In the genomic region with DNA sequence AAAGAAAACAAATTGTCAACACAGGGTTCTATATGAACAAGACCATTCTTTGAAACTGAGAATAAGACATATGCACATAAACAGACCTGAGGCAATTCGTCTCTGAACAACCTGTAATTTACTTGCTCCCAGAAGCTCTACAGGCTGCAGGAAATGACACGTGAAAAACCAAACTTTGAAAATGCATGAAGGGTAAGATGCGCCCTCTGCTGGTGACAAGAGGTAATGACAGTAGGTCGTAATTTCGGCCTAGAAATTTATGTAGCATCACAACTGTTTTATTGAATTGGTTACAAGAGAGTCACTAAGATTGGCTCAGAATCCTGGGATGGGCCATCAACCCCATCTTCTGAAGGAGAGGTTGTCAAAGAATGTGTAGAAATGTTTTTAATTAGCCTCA, we compare ENCODE assay signal across 9 cellular contexts.
DNase-seq lines count a peak whose midpoint lies in the region; ATAC-seq and TF ChIP-seq lines count a peak whose summit lies in the region.
"Had no signal": no experiment of that assay in that cellular context is flagged by ENCODE, and none has a peak within 500 bp of the region (broad histone marks: within the 10 kb centered on the region; RNA-seq: fewer than 3 reads in every experiment).

No MANE protein-coding gene starts in this region.

- H3K14ac ChIP-seq in IMR-90 (replicated peaks; ENCODE audit: low read depth, low read length): no peak overlapping the region

- no peak for TF ChIP-seq POLR2A in IMR-90 (IDR thresholded peaks at IDR 0.05; ENCODE audit: low read depth, low read length)

- H2AK5ac ChIP-seq in IMR-90 (ENCODE audit: low read depth, low read length): no peak overlapping the region

- H2BK120ac ChIP-seq in IMR-90 (ENCODE audit: low read depth, low read length): no peak overlapping the region

- H3K4ac ChIP-seq in IMR-90 (ENCODE audit: low read depth, low read length): no peak overlapping the region

- no peak overlapping the region for H2BK5ac ChIP-seq in IMR-90 (ENCODE audit: low read depth, low read length, poor library complexity, severe bottlenecking)

- H3K27me3 ChIP-seq in IMR-90 (ENCODE audit: control insufficient read depth, insufficient read depth, low read length) (no peaks in the 10 kb centered on the region), endodermal cell (ENCODE audit: control insufficient read depth, insufficient read depth, low read length, poor library complexity, severe bottlenecking) (no peaks in the 10 kb centered on the region)

- H2AK9ac ChIP-seq in IMR-90 (replicated peaks; ENCODE audit: low read depth, low read length, poor library complexity): no peak overlapping the region

- ATAC-seq in IMR-90 (ENCODE audit: low read depth) (no peak), GM19463 (IDR thresholded peaks at IDR 0.05; ENCODE audit: unreplicated experiment) (no peak)

- no peak overlapping the region for H3K27ac ChIP-seq in IMR-90 (ENCODE audit: insufficient read depth, low read length)
- no peak overlapping the region for H3K27ac ChIP-seq in RWPE1
- H3K27ac ChIP-seq in endodermal cell (ENCODE audit: low read depth, low read length): no peak overlapping the region
- H3K27ac ChIP-seq: parathyroid adenoma had no signal

- H3K9me3 ChIP-seq in IMR-90 (ENCODE audit: control insufficient read depth, insufficient read depth, low read length) (no peaks in the 10 kb centered on the region), endodermal cell (ENCODE audit: control insufficient read depth, low read length) (no peaks in the 10 kb centered on the region)

- H3K4me1 ChIP-seq in IMR-90 (ENCODE audit: control insufficient read depth, insufficient read depth, low read length): no peaks in the 10 kb centered on the region
- H3K4me1 ChIP-seq in endodermal cell (ENCODE audit: control insufficient read depth, insufficient read depth, low read length): no peaks in the 10 kb centered on the region
- H3K4me1 ChIP-seq: parathyroid adenoma had no signal

- H3K4me1 Mint-ChIP-seq in endodermal cell (no peaks in the 10 kb centered on the region), osteocyte (ENCODE audit: unreplicated experiment) (no peaks in the 10 kb centered on the region)

- CTCF ChIA-PET in IMR-90 (lab: Yijun Ruan, JAX): interaction anchor here (1.1 kb wide), 1 partner anchor 48 kb away, joined by 3 read pairs; no protein-coding TSS in a partner anchor
- CTCF ChIA-PET in RWPE1 (lab: Yijun Ruan, JAX): interaction anchor here (0.6 to 0.7 kb wide), 2 partner anchors 234 to 335 kb away, joined by 3 to 4 read pairs; no protein-coding TSS in a partner anchor

- H4K5ac ChIP-seq in IMR-90 (ENCODE audit: low read depth, low read length): no peak overlapping the region

- peak; percentile 55 for TF ChIP-seq RAD21 in IMR-90 (IDR thresholded peaks at IDR 0.05; ENCODE audit: low read length)

- no peaks in the 10 kb centered on the region for H3K79me1 ChIP-seq in IMR-90 (ENCODE audit: low read depth in 1 of 2, low read length in 2 of 2)

- no peak overlapping the region for H3K18ac ChIP-seq in IMR-90 (ENCODE audit: low read depth, low read length)

- DNase-seq in AG10803 (ENCODE audit: low read depth) (peak; percentile 3), GDM1 (lab: John Stamatoyannopoulos, UW) (peak; percentile 20), IMR-90 (peak; percentile 28), RWPE1 (ENCODE audit: low spot score) (no peak), endodermal cell (peak; percentile 58), osteocyte (ENCODE audit: extremely low spot score, unreplicated experiment) (no peak), globus pallidus (ENCODE audit: low spot score) (no peak)

- peaks cover 22% of the 10 kb centered on the region for H3K9me3 Mint-ChIP-seq in endodermal cell
- no peaks in the 10 kb centered on the region for H3K9me3 Mint-ChIP-seq in osteocyte (ENCODE audit: unreplicated experiment)

- BruUV-seq in IMR-90 (replicated peaks; lab: Mats Ljungman, UMichigan): no TSS peak

- no peak overlapping the region for H3K23ac ChIP-seq in IMR-90 (ENCODE audit: low read depth, low read length)

- no peaks in the 10 kb centered on the region for H4K20me1 ChIP-seq in IMR-90 (ENCODE audit: insufficient read depth, low read length)

- H3K9ac ChIP-seq in IMR-90 (ENCODE audit: low read depth, low read length) (no peak overlapping the region), endodermal cell (ENCODE audit: extremely low read depth, low read length, poor library complexity, severe bottlenecking) (no peak overlapping the region)
- H3K9ac ChIP-seq: parathyroid adenoma had no signal

- no peaks in the 10 kb centered on the region for H3K9me1 ChIP-seq in IMR-90 (ENCODE audit: insufficient read depth, low read length)

- H3K4me2 ChIP-seq in IMR-90 (ENCODE audit: low read depth, low read length): no peak overlapping the region

- WGBS in IMR-90 (ENCODE audit: extremely low coverage in 2 of 2, insufficient read length in 1 of 2), 2 experiments: no CpG with 5 or more reads among the region's 5 CpGs
- 25 to 45% methylated on average over 4 to 5 of the region's 5 CpGs for WGBS in endodermal cell (ENCODE audit: insufficient coverage in 1 of 2, insufficient read length in 1 of 2), 2 experiments

- intact Hi-C loops in IMR-90 (cut with micrococcal nuclease): loop anchor here (1.0 to 10.0 kb wide), 4 partner anchors 404 to 1664 kb away; no protein-coding TSS in a partner anchor

- H2AFZ ChIP-seq in IMR-90 (replicated peaks; ENCODE audit: low read length, poor library complexity): no peak overlapping the region
- H2AFZ ChIP-seq: parathyroid adenoma had no signal

- TF ChIP-seq CTCF in AG10803 (conservative IDR thresholded peaks at IDR 0.05; ENCODE audit: low read length): peak; percentile 57
- TF ChIP-seq CTCF in IMR-90 (conservative IDR thresholded peaks at IDR 0.05; ENCODE audit: low read depth, low read length): peak; percentile 61
- peak; percentile 62 for TF ChIP-seq CTCF in RWPE1 (conservative IDR thresholded peaks at IDR 0.05; ENCODE audit: low read depth)
- TF ChIP-seq CTCF in endodermal cell (conservative IDR thresholded peaks at IDR 0.05): peak; percentile 86
- peak; percentile 69 for TF ChIP-seq CTCF in osteocyte (IDR thresholded peaks at IDR 0.05)

- H4K8ac ChIP-seq in IMR-90 (ENCODE audit: low read depth in 2 of 2, low read length in 2 of 2): no peak overlapping the region

- H4K91ac ChIP-seq in IMR-90 (ENCODE audit: insufficient read depth, low read depth, low read length): no peak overlapping the region

- H3K4me3 ChIP-seq in AG10803 (ENCODE audit: low read length) (no peak overlapping the region), IMR-90 (ENCODE audit: insufficient read depth, low read depth, low read length) (no peak overlapping the region), endodermal cell (ENCODE audit: low read length) (no peak overlapping the region)

- no peak overlapping the region for H2BK15ac ChIP-seq in IMR-90 (ENCODE audit: low read depth, low read length)

- no peak overlapping the region for H3K4me3 Mint-ChIP-seq in endodermal cell
- H3K4me3 Mint-ChIP-seq in osteocyte (ENCODE audit: unreplicated experiment): no peak overlapping the region

- no peaks in the 10 kb centered on the region for H3K27me3 Mint-ChIP-seq in endodermal cell (ENCODE audit: insufficient read depth)
- H3K27me3 Mint-ChIP-seq in osteocyte (ENCODE audit: unreplicated experiment): no peaks in the 10 kb centered on the region

- H3K56ac ChIP-seq in IMR-90 (ENCODE audit: extremely low read depth, insufficient read depth, low read length): no peak overlapping the region

- POLR2A ChIA-PET in IMR-90 (lab: Charles Lee; ENCODE audit: unreplicated experiment): no interaction called here
- POLR2A ChIA-PET in RWPE1 (lab: Yijun Ruan, JAX; ENCODE audit: low non-redundant PET): no interaction called here

- in situ Hi-C loops in IMR-90 (cut with MboI; ENCODE audit: low sequenced_read_pairs): loop anchor here (10.0 to 25.0 kb wide), 2 partner anchors 524 to 742 kb away; no protein-coding TSS in a partner anchor

- no peaks in the 10 kb centered on the region for H3K36me3 ChIP-seq in IMR-90 (ENCODE audit: control insufficient read depth, insufficient read depth, low read length)
- no peaks in the 10 kb centered on the region for H3K36me3 ChIP-seq in endodermal cell (ENCODE audit: control insufficient read depth, insufficient read depth, low read length)

- H2BK20ac ChIP-seq in IMR-90 (ENCODE audit: low read depth, low read length): no peak overlapping the region

- H3K27ac Mint-ChIP-seq in endodermal cell (no peak overlapping the region), osteocyte (ENCODE audit: unreplicated experiment) (no peak overlapping the region)

- dilution Hi-C loops in IMR-90 (cut with HindIII; ENCODE audit: low sequenced_read_pairs, unreplicated experiment): no loop called here

- H3K36me3 Mint-ChIP-seq in endodermal cell (ENCODE audit: low read depth) (no peaks in the 10 kb centered on the region), osteocyte (ENCODE audit: unreplicated experiment) (no peaks in the 10 kb centered on the region)

TF ChIP-seq in IMR-90, 13 proteins besides CTCF, POLR2A, EP300 and RAD21:
- TF ChIP-seq SMC3 (IDR thresholded peaks at IDR 0.05; ENCODE audit: low read depth, low read length): peak; percentile 56
- TF ChIP-seq, protein P1, sequence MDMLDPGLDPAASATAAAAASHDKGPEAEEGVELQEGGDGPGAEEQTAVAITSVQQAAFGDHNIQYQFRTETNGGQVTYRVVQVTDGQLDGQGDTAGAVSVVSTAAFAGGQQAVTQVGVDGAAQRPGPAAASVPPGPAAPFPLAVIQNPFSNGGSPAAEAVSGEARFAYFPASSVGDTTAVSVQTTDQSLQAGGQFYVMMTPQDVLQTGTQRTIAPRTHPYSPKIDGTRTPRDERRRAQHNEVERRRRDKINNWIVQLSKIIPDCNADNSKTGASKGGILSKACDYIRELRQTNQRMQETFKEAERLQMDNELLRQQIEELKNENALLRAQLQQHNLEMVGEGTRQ (IDR thresholded peaks at IDR 0.05; ENCODE audit: low read depth, low read length): no peak
TF ChIP-seq in IMR-90: peak in this region for 1.

Comparison
In these comparisons a context has a peak if more than half of its experiments do, and no peak if none do; other contexts are left out.
1. DNase-seq: peak in AG10803 (single experiment), GDM1 (single experiment), IMR-90 (single experiment) and endodermal cell (single experiment); none in RWPE1 (single experiment), osteocyte (single experiment) and globus pallidus (single experiment).
2. Peak in every context shown above with its lines, with median percentiles within 50 percentile points of each other: CTCF ChIP-seq.